In genomic region chr17:16027708-16028584, GRCh38 we compare ENCODE assay signal across 9 cellular contexts. TPM values are rescaled to one million over a fixed set of nuclear protein-coding genes. Genes with fewer than 3 reads are reported as not detected.
DNase-seq lines count a peak whose midpoint lies in the region; ATAC-seq and TF ChIP-seq lines count a peak whose summit lies in the region.
"Had no signal": no experiment of that assay in that cellular context is flagged by ENCODE, and none has a peak within 500 bp of the region (broad histone marks: within the 10 kb centered on the region; RNA-seq: fewer than 3 reads in every experiment).

No MANE protein-coding gene starts in this region.

- TF ChIP-seq CTCF in heart left ventricle (IDR thresholded peaks at IDR 0.05): no peak

- H3K4me3 ChIP-seq in CD4-positive, CD25-positive, alpha-beta regulatory T cell (ENCODE audit: low read depth, low read length): no peak overlapping the region
- H3K4me3 ChIP-seq in heart left ventricle: no peak overlapping the region

- H3K27me3 Mint-ChIP-seq in CD4-positive, CD25-positive, alpha-beta regulatory T cell: no peaks in the 10 kb centered on the region
- H3K27me3 Mint-ChIP-seq in activated T-cell treated with anti-CD3 and anti-CD28 coated beads, Interleukin-2, amount 50 U/mL, for 72 hours (ENCODE audit: low read depth): no peaks in the 10 kb centered on the region

- no peak for TF ChIP-seq POLR2A in heart left ventricle (IDR thresholded peaks at IDR 0.05)

- H3K9me3 Mint-ChIP-seq in CD4-positive, CD25-positive, alpha-beta regulatory T cell: no peaks in the 10 kb centered on the region
- H3K9me3 Mint-ChIP-seq in activated T-cell treated with anti-CD3 and anti-CD28 coated beads, Interleukin-2, amount 50 U/mL, for 72 hours: no peaks in the 10 kb centered on the region

- DNase-seq in CD4-positive, CD25-positive, alpha-beta regulatory T cell: peak; percentile 7 to 82 (median 41)
- DNase-seq in LoVo (ENCODE audit: low spot score) (peak; percentile 78), heart left ventricle (no peak), Ammon's horn (ENCODE audit: low spot score) (no peak)
- peak; percentile 66 to 77 for DNase-seq in activated T-cell treated with anti-CD3 and anti-CD28 coated beads, Interleukin-2, amount 50 U/mL, for 72 hours
- DNase-seq in stimulated activated CD4-positive, alpha-beta T cell treated with anti-CD3 and anti-CD28 coated beads, Interleukin-1b, Interleukin-23, amount 100 ng/mL, for 48 hours: peak; percentile 69

- H3K4me1 Mint-ChIP-seq in CD4-positive, CD25-positive, alpha-beta regulatory T cell: peaks cover 18 to 31% (median 26%) of the 10 kb centered on the region in 4 donors
- peaks cover 40% of the 10 kb centered on the region for H3K4me1 Mint-ChIP-seq in activated T-cell treated with anti-CD3 and anti-CD28 coated beads, Interleukin-2, amount 50 U/mL, for 72 hours (ENCODE audit: low read depth)

- no peaks in the 10 kb centered on the region for H3K27me3 ChIP-seq in CD4-positive, CD25-positive, alpha-beta regulatory T cell (ENCODE audit: control insufficient read depth, insufficient read depth, low read length)
- no peaks in the 10 kb centered on the region for H3K27me3 ChIP-seq in heart left ventricle

- intact Hi-C loops in heart left ventricle (cut with DNase I): no loop called here

- H3K36me3 ChIP-seq in CD4-positive, CD25-positive, alpha-beta regulatory T cell (ENCODE audit: control insufficient read depth, insufficient read depth, low read length): peaks cover 83% of the 10 kb centered on the region
- H3K36me3 ChIP-seq in heart left ventricle: peaks cover 0 to 100% (median 96%) of the 10 kb centered on the region in 9 donors

- no peaks in the 10 kb centered on the region for H3K9me3 ChIP-seq in CD4-positive, CD25-positive, alpha-beta regulatory T cell (ENCODE audit: control insufficient read depth in 2 of 2, low read length in 2 of 2)
- H3K9me3 ChIP-seq in heart left ventricle: no peaks in the 10 kb centered on the region

- peaks cover 75% of the 10 kb centered on the region for H3K36me3 Mint-ChIP-seq in CD4-positive, CD25-positive, alpha-beta regulatory T cell
- H3K36me3 Mint-ChIP-seq in activated T-cell treated with anti-CD3 and anti-CD28 coated beads, Interleukin-2, amount 50 U/mL, for 72 hours (ENCODE audit: insufficient read depth in 2 of 2): peaks cover 19 to 50% of the 10 kb centered on the region in 2 donors

- peak overlapping the region in 1 of 4 donors; percentile 25 for H3K4me3 Mint-ChIP-seq in CD4-positive, CD25-positive, alpha-beta regulatory T cell
- peak overlapping the region; percentile 73 to 94 for H3K4me3 Mint-ChIP-seq in activated T-cell treated with anti-CD3 and anti-CD28 coated beads, Interleukin-2, amount 50 U/mL, for 72 hours

- 74 to 80% (median 77%) methylated on average over 5 of the region's 5 CpGs for WGBS in heart left ventricle, 4 donors

- peak; percentile 99 for ATAC-seq in CD4-positive, CD25-positive, alpha-beta regulatory T cell (ENCODE audit: low read depth in 2 of 2)
- ATAC-seq in GM21423 (IDR thresholded peaks at IDR 0.05; ENCODE audit: unreplicated experiment) (peak; percentile 75), heart left ventricle (peak; percentile 18 to 92 (median 85)), HG02763 (IDR thresholded peaks at IDR 0.05; ENCODE audit: unreplicated experiment) (no peak)
- ATAC-seq in activated T-cell treated with anti-CD3 and anti-CD28 coated beads, Interleukin-2, amount 50 U/mL, for 72 hours (replicated peaks in 1 of 2): peak; percentile 98 to 99

- peaks cover 9% of the 10 kb centered on the region for H3K4me1 ChIP-seq in CD4-positive, CD25-positive, alpha-beta regulatory T cell (ENCODE audit: control insufficient read depth, insufficient read depth, low read length, poor library complexity, severe bottlenecking)
- H3K4me1 ChIP-seq in heart left ventricle: peaks cover 0 to 21% (median 8%) of the 10 kb centered on the region in 12 donors

- peak overlapping the region; percentile 87 to 97 (median 90) for H3K27ac Mint-ChIP-seq in CD4-positive, CD25-positive, alpha-beta regulatory T cell
- H3K27ac Mint-ChIP-seq in activated T-cell treated with anti-CD3 and anti-CD28 coated beads, Interleukin-2, amount 50 U/mL, for 72 hours: peak overlapping the region; percentile 100

- H3K27ac ChIP-seq in CD4-positive, CD25-positive, alpha-beta regulatory T cell (ENCODE audit: insufficient read depth, low read length, poor library complexity, severe bottlenecking): peak overlapping the region; percentile 81
- peak overlapping the region in 6 of 12 donors; percentile 12 to 66 (median 39) for H3K27ac ChIP-seq in heart left ventricle
- H3K27ac ChIP-seq: parathyroid adenoma had no signal

RNA-seq across cellular contexts. Expression of gene TTC19, which starts 28.3 kb away (rescaled TPM):
- total RNA-seq in CD4-positive, CD25-positive, alpha-beta regulatory T cell: 44.3 TPM
- polyA plus RNA-seq in CD4-positive, CD25-positive, alpha-beta regulatory T cell: 10 to 100 TPM; 28.7 to 38.2 (median 29.0) TPM
- total RNA-seq in activated T-cell treated with anti-CD3 and anti-CD28 coated beads, Interleukin-2, amount 50 U/mL, for 72 hours: 10 to 100 TPM; 33.6 to 37.5 TPM
- 10 to 100 TPM; 23.3 to 47.0 (median 29.0) TPM for total RNA-seq in heart left ventricle
- polyA plus RNA-seq in heart left ventricle: 10 to 100 TPM; 10.3 to 28.6 TPM

RNA-seq across cellular contexts. Expression of gene ZSWIM7, which starts 28.4 kb away (rescaled TPM):
- 11.6 TPM for total RNA-seq in CD4-positive, CD25-positive, alpha-beta regulatory T cell
- 10 to 100 TPM; 43.5 to 55.2 (median 51.2) TPM for polyA plus RNA-seq in CD4-positive, CD25-positive, alpha-beta regulatory T cell
- 10 to 100 TPM; 14.2 to 14.6 TPM for total RNA-seq in activated T-cell treated with anti-CD3 and anti-CD28 coated beads, Interleukin-2, amount 50 U/mL, for 72 hours
- total RNA-seq in heart left ventricle: 10 to 100 TPM; 15.3 to 41.8 (median 31.4) TPM
- polyA plus RNA-seq in heart left ventricle: 10 to 100 TPM; 35.7 to 47.3 TPM

Comparison
In these comparisons a context has a peak if more than half of its experiments do, and no peak if none do; other contexts are left out.
1. DNase-seq: peak in CD4-positive, CD25-positive, alpha-beta regulatory T cell (3 of 3), LoVo (single experiment), activated T-cell treated with anti-CD3 and anti-CD28 coated beads, Interleukin-2, amount 50 U/mL, for 72 hours (2 of 2) and stimulated activated CD4-positive, alpha-beta T cell treated with anti-CD3 and anti-CD28 coated beads, Interleukin-1b, Interleukin-23, amount 100 ng/mL, for 48 hours (single experiment); none in heart left ventricle (0 of 5) and Ammon's horn (single experiment).